In genomic region chr5:146947181-146947941, GRCh38 we compare ENCODE assay signal across 8 cellular contexts.
DNase-seq lines count a peak whose midpoint lies in the region; ATAC-seq, FAIRE-seq and TF ChIP-seq lines count a peak whose summit lies in the region.

No MANE protein-coding gene starts in this region.

- H3K9me1 ChIP-seq in endothelial cell of umbilical vein (replicated peaks; ENCODE audit: control insufficient read depth, extremely low read depth, insufficient read depth, low read length), result no peaks in the 10 kb centered on the region

- in situ Hi-C loops in Caki2 (cut with HindIII; ENCODE audit: low pct_unique_long_range_greater_than_20kb, low sequenced_read_pairs), result no loop called here

- FAIRE-seq in endothelial cell of umbilical vein (lab: Jason Lieb, UNC) (no peak), urothelium cell line (lab: Jason Lieb, UNC) (no peak)

- no peak overlapping the region for H3K9ac ChIP-seq in endothelial cell of umbilical vein (replicated peaks; ENCODE audit: extremely low read depth, insufficient read depth, low read length)

- H4K20me1 ChIP-seq in endothelial cell of umbilical vein (replicated peaks; ENCODE audit: control insufficient read depth, extremely low read depth, insufficient read depth, low read length), result no peaks in the 10 kb centered on the region

- CTCF ChIA-PET in endothelial cell of umbilical vein (lab: Charles Lee), result interaction anchor here (0.7 to 1.5 kb wide), 3 partner anchors 12 to 414 kb away, joined by 3 to 4 read pairs (median 4); no protein-coding TSS in a partner anchor

- no peaks in the 10 kb centered on the region for H3K4me1 ChIP-seq in endothelial cell of umbilical vein (ENCODE audit: control insufficient read depth, extremely low read depth, insufficient read depth, low read length)

- no peak overlapping the region for H2AFZ ChIP-seq in endothelial cell of umbilical vein (ENCODE audit: low read depth, low read length)

- no peak overlapping the region for H3K4me2 ChIP-seq in endothelial cell of umbilical vein (ENCODE audit: insufficient read depth, low read length)

- H3K27me3 ChIP-seq in endothelial cell of umbilical vein (ENCODE audit: control insufficient read depth in 2 of 2, insufficient read depth in 2 of 2, low read length in 2 of 2), result no peaks in the 10 kb centered on the region

- dilution Hi-C loops in endothelial cell of umbilical vein (cut with MboI; ENCODE audit: extremely low pct_ligation_motif_present, low sequenced_read_pairs), result no loop called here

- H3K9me3 ChIP-seq in endothelial cell of umbilical vein (replicated peaks; ENCODE audit: control insufficient read depth, insufficient read depth, low read length), result no peaks in the 10 kb centered on the region

- H3K79me2 ChIP-seq in endothelial cell of umbilical vein (ENCODE audit: control insufficient read depth, insufficient read depth, low read length), result no peaks in the 10 kb centered on the region

- no TSS peak for BruUV-seq in endothelial cell of umbilical vein (replicated peaks; lab: Mats Ljungman, UMichigan)

- no peak overlapping the region for H3K27ac ChIP-seq in endothelial cell of umbilical vein (ENCODE audit: insufficient read depth, low read depth, low read length)

- H3K4me3 ChIP-seq in endothelial cell of umbilical vein (replicated peaks in 1 of 3; ENCODE audit: insufficient read depth in 1 of 3, low read depth in 1 of 3, low read length in 3 of 3), result no peak overlapping the region
- H3K4me3 ChIP-seq in foreskin fibroblast (ENCODE audit: low read depth in 1 of 2, low read length in 2 of 2), result no peak overlapping the region

- TF ChIP-seq CTCF in endothelial cell of umbilical vein (IDR thresholded peaks at IDR 0.05; ENCODE audit: extremely low read depth in 1 of 2, insufficient read depth in 1 of 2, low read depth in 1 of 2, low read length in 2 of 2), result no peak
- TF ChIP-seq CTCF in foreskin fibroblast (IDR thresholded peaks at IDR 0.05; ENCODE audit: low read depth, low read length), result no peak

- ATAC-seq in GM19395 (IDR thresholded peaks at IDR 0.05; ENCODE audit: unreplicated experiment) (peak; percentile 79), HG03571 (IDR thresholded peaks at IDR 0.05; ENCODE audit: unreplicated experiment) (no peak)

- TF ChIP-seq POLR2A in endothelial cell of umbilical vein (IDR thresholded peaks at IDR 0.05; ENCODE audit: low read depth, low read length), result no peak

- H3K36me3 ChIP-seq in endothelial cell of umbilical vein (ENCODE audit: control insufficient read depth in 2 of 2, extremely low read depth in 1 of 2, insufficient read depth in 2 of 2, low read length in 2 of 2), result no peaks in the 10 kb centered on the region

- DNase-seq in Caki2 (ENCODE audit: low read depth), result peak; percentile 26
- peak; percentile 91 for DNase-seq in NCI-H446 treated with DMSO at 0.1 percent for 48 hours (lab: John Stamatoyannopoulos, UW)
- DNase-seq in endothelial cell of umbilical vein (ENCODE audit: low read depth, low spot score), result peak; percentile 4
- DNase-seq in urothelium cell line (ENCODE audit: low spot score), result peak; percentile 11
- DNase-seq in KG1 (lab: John Stamatoyannopoulos, UW), result no peak
- no peak for DNase-seq in foreskin fibroblast

- intact Hi-C loops in endothelial cell of umbilical vein (cut with micrococcal nuclease), result no loop called here

- POLR2A ChIA-PET in endothelial cell of umbilical vein (lab: Charles Lee), result no interaction called here

TF ChIP-seq in endothelial cell of umbilical vein, 7 proteins besides CTCF, POLR2A, EP300 and RAD21:
- TF ChIP-seq POLR2AphosphoS5 (IDR thresholded peaks at IDR 0.05; ENCODE audit: insufficient read depth, low read depth, low read length) (no peak), FOS (IDR thresholded peaks at IDR 0.05; ENCODE audit: borderline replicate concordance, insufficient read depth, low read length) (no peak), JUN (IDR thresholded peaks at IDR 0.05; ENCODE audit: borderline replicate concordance, insufficient read depth, insufficient read length, low read depth) (no peak), GATA2 (IDR thresholded peaks at IDR 0.05; ENCODE audit: insufficient read depth, insufficient read length, low read depth, low read length) (no peak), EZH2 (IDR thresholded peaks at IDR 0.05; ENCODE audit: borderline replicate concordance, low read depth, low read length, severe bottlenecking) (no peak), MAX (IDR thresholded peaks at IDR 0.05; ENCODE audit: insufficient read depth, insufficient read length) (no peak), MYC (IDR thresholded peaks at IDR 0.05; ENCODE audit: low read depth, low read length) (no peak)

Comparison
In these comparisons a context has a peak if more than half of its experiments do, and no peak if none do; other contexts are left out.
1. DNase-seq: peak in Caki2 (single experiment), NCI-H446 treated with DMSO at 0.1 percent for 48 hours (single experiment), endothelial cell of umbilical vein (single experiment) and urothelium cell line (single experiment); none in KG1 (single experiment) and foreskin fibroblast (0 of 2).